ENCODE assay signal across 17 cellular contexts in the genomic region with DNA sequence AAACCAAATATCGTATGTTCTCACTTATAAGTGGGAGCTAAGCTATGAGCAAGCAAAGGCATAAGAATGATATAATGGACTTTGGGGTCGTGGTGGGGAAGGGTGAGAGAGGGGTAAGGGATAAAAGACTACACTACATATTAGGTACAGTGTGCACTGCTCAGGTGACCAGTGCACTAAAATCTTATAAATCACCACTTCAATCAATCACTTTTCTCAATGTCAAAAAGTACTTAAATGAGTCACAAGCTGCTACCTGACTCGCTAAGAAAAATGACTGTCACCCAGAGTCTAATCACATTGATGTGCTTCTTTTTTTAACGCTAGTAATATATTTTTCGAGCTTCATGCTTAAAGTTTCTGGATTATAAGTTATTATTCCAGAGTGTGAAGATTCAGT.
A peak's percentile ranks its signal among the peaks of the same experiment; 100 is the strongest.
DNase-seq lines count a peak whose midpoint lies in the region; ATAC-seq lines count a peak whose summit lies in the region.
"Had no signal": no experiment of that assay in that cellular context is flagged by ENCODE, and none has a peak within 500 bp of the region (broad histone marks: within the 10 kb centered on the region; RNA-seq: fewer than 3 reads in every experiment).

No MANE protein-coding gene starts in this region.

- ATAC-seq in activated T-cell treated with anti-CD3 and anti-CD28 coated beads, Interleukin-2, amount 50 U/mL, for 4 hours, result peak; percentile 36 to 41
- ATAC-seq in T-cell (replicated peaks in 1 of 4), result no peak
- peak; percentile 30 for ATAC-seq in activated naive CD8-positive, alpha-beta T cell treated with anti-CD3 and anti-CD28 coated beads, Interleukin-2, amount 50 U/mL, for 24 hours
- peak; percentile 83 for ATAC-seq in stimulated activated effector memory CD8-positive, alpha-beta T cell treated with anti-CD3 and anti-CD28 coated beads, Interleukin-12 subunit alpha, Interleukin-12 subunit beta, amount 100 ng/mL, for 72 hours
- ATAC-seq: GM23338, K562, Right ventricle myocardium inferior had no signal

- peak overlapping the region; percentile 58 to 80 for H3K27ac Mint-ChIP-seq in T-cell
- H3K27ac Mint-ChIP-seq in activated naive CD8-positive, alpha-beta T cell treated with anti-CD3 and anti-CD28 coated beads, Interleukin-2, amount 50 U/mL, for 24 hours, result peak overlapping the region; percentile 34
- no peak overlapping the region for H3K27ac Mint-ChIP-seq in stimulated activated effector memory CD8-positive, alpha-beta T cell treated with anti-CD3 and anti-CD28 coated beads, Interleukin-12 subunit alpha, Interleukin-12 subunit beta, amount 100 ng/mL, for 72 hours

- CTCF ChIA-PET in T-cell (lab: Charles Lee), result no interaction called here

- peaks cover 7% of the 10 kb centered on the region for H3K9me3 Mint-ChIP-seq in activated T-cell treated with anti-CD3 and anti-CD28 coated beads, Interleukin-2, amount 50 U/mL, for 4 hours
- peaks cover 0 to 4% (median 0%) of the 10 kb centered on the region in 3 donors for H3K9me3 Mint-ChIP-seq in T-cell
- H3K9me3 Mint-ChIP-seq in activated naive CD8-positive, alpha-beta T cell treated with anti-CD3 and anti-CD28 coated beads, Interleukin-2, amount 50 U/mL, for 24 hours, result peaks cover 10% of the 10 kb centered on the region
- peaks cover 3% of the 10 kb centered on the region for H3K9me3 Mint-ChIP-seq in stimulated activated effector memory CD8-positive, alpha-beta T cell treated with anti-CD3 and anti-CD28 coated beads, Interleukin-12 subunit alpha, Interleukin-12 subunit beta, amount 100 ng/mL, for 72 hours
- H3K9me3 Mint-ChIP-seq: GM23338 had no signal

- no peaks in the 10 kb centered on the region for H3K27me3 Mint-ChIP-seq in activated T-cell treated with anti-CD3 and anti-CD28 coated beads, Interleukin-2, amount 50 U/mL, for 4 hours (ENCODE audit: low read depth)
- H3K27me3 Mint-ChIP-seq in T-cell, result no peaks in the 10 kb centered on the region
- no peaks in the 10 kb centered on the region for H3K27me3 Mint-ChIP-seq in activated naive CD8-positive, alpha-beta T cell treated with anti-CD3 and anti-CD28 coated beads, Interleukin-2, amount 50 U/mL, for 24 hours

- no peak overlapping the region for H3K4me3 Mint-ChIP-seq in activated T-cell treated with anti-CD3 and anti-CD28 coated beads, Interleukin-2, amount 50 U/mL, for 4 hours
- no peak overlapping the region for H3K4me3 Mint-ChIP-seq in T-cell
- no peak overlapping the region for H3K4me3 Mint-ChIP-seq in activated naive CD8-positive, alpha-beta T cell treated with anti-CD3 and anti-CD28 coated beads, Interleukin-2, amount 50 U/mL, for 24 hours
- no peak overlapping the region for H3K4me3 Mint-ChIP-seq in stimulated activated effector memory CD8-positive, alpha-beta T cell treated with anti-CD3 and anti-CD28 coated beads, Interleukin-12 subunit alpha, Interleukin-12 subunit beta, amount 100 ng/mL, for 72 hours
- H3K4me3 Mint-ChIP-seq: GM23338 had no signal

- peaks cover 87% of the 10 kb centered on the region for H3K4me1 Mint-ChIP-seq in activated T-cell treated with anti-CD3 and anti-CD28 coated beads, Interleukin-2, amount 50 U/mL, for 4 hours (ENCODE audit: low read depth)
- peaks cover 91 to 92% (median 92%) of the 10 kb centered on the region in 3 donors for H3K4me1 Mint-ChIP-seq in T-cell
- peaks cover 91% of the 10 kb centered on the region for H3K4me1 Mint-ChIP-seq in activated naive CD8-positive, alpha-beta T cell treated with anti-CD3 and anti-CD28 coated beads, Interleukin-2, amount 50 U/mL, for 24 hours
- peaks cover 89% of the 10 kb centered on the region for H3K4me1 Mint-ChIP-seq in stimulated activated effector memory CD8-positive, alpha-beta T cell treated with anti-CD3 and anti-CD28 coated beads, Interleukin-12 subunit alpha, Interleukin-12 subunit beta, amount 100 ng/mL, for 72 hours

- POLR2A ChIA-PET in T-cell (lab: Charles Lee), result interaction anchor here in 1 of 2 donors (0.6 to 0.9 kb wide), 2 partner anchors 10 to 94 kb away, joined by 3 to 5 read pairs; no protein-coding TSS in a partner anchor

- no peak for DNase-seq in activated T-cell treated with anti-CD3 and anti-CD28 coated beads, Interleukin-2, amount 50 U/mL, for 4 hours
- DNase-seq in activated T-cell treated with anti-CD3 and anti-CD28 coated beads, Interleukin-2, amount 50 U/mL, for 1 hour, result no peak
- DNase-seq in T-cell (no peak), NCI-H446 treated with DMSO at 0.1 percent for 48 hours (lab: John Stamatoyannopoulos, UW) (no peak)
- no peak for DNase-seq in activated naive CD8-positive, alpha-beta T cell treated with anti-CD3 and anti-CD28 coated beads, Interleukin-2, amount 50 U/mL, for 24 hours
- DNase-seq in stimulated activated effector memory CD8-positive, alpha-beta T cell treated with anti-CD3 and anti-CD28 coated beads, Interleukin-12 subunit alpha, Interleukin-12 subunit beta, amount 100 ng/mL, for 72 hours (ENCODE audit: low spot score in 2 of 2), result no peak
- no peak for DNase-seq in stimulated activated CD4-positive, alpha-beta T cell treated with anti-CD3 and anti-CD28 coated beads, Interleukin-2, amount 100 ng/mL, for 48 hours
- DNase-seq: HCEC 1CT; NCI-H1105; NCI-H1694; NCI-H2081 treated with DMSO at 0.1 percent for 48 hours; NCI-H510A; NCI-H748 treated with DMSO at 0.1 percent for 48 hours; NK-92 treated with Interleukin-12 subunit alpha and Interleukin-12 subunit beta, amount 100 ng/mL, for 24 hours had no signal

- H3K36me3 Mint-ChIP-seq in activated T-cell treated with anti-CD3 and anti-CD28 coated beads, Interleukin-2, amount 50 U/mL, for 4 hours (ENCODE audit: insufficient read depth), result peaks cover 44% of the 10 kb centered on the region
- peaks cover 54% of the 10 kb centered on the region for H3K36me3 Mint-ChIP-seq in T-cell
- H3K36me3 Mint-ChIP-seq in activated naive CD8-positive, alpha-beta T cell treated with anti-CD3 and anti-CD28 coated beads, Interleukin-2, amount 50 U/mL, for 24 hours (ENCODE audit: low read depth), result peaks cover 77% of the 10 kb centered on the region
- H3K36me3 Mint-ChIP-seq in stimulated activated effector memory CD8-positive, alpha-beta T cell treated with anti-CD3 and anti-CD28 coated beads, Interleukin-12 subunit alpha, Interleukin-12 subunit beta, amount 100 ng/mL, for 72 hours, result peaks cover 85% of the 10 kb centered on the region

Comparison
In these comparisons a context has a peak if more than half of its experiments do, and no peak if none do; other contexts are left out.
1. ATAC-seq: peak in activated T-cell treated with anti-CD3 and anti-CD28 coated beads, Interleukin-2, amount 50 U/mL, for 4 hours (2 of 2), activated naive CD8-positive, alpha-beta T cell treated with anti-CD3 and anti-CD28 coated beads, Interleukin-2, amount 50 U/mL, for 24 hours (single experiment) and stimulated activated effector memory CD8-positive, alpha-beta T cell treated with anti-CD3 and anti-CD28 coated beads, Interleukin-12 subunit alpha, Interleukin-12 subunit beta, amount 100 ng/mL, for 72 hours (single experiment); none in T-cell (0 of 4).